ENCODE assay signal across 21 cellular contexts in the genomic region with DNA sequence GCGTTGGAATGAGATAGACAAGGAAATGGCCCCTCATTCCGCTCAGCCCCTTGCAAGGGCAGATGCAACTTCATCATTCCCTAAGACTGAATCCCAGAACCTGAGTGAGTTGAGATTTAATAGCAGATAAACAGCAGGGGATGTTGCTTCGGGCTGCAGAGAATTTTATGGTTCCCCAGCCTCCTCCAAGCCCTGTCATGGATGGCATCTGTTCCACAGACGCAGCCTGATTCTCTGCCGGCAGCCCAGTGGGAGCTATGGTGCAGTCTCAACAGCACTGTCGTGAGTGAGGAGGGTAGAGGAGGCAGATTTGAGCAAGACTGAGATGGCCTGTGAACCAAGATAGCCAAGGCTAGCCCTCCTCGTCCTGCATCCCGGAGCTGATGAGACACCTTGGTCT. TPM values are rescaled to one million over a fixed set of nuclear protein-coding genes. Genes with fewer than 3 reads are reported as not detected.
DNase-seq lines count a peak whose midpoint lies in the region; ATAC-seq and TF ChIP-seq lines count a peak whose summit lies in the region.
"Had no signal": no experiment of that assay in that cellular context is flagged by ENCODE, and none has a peak within 500 bp of the region (broad histone marks: within the 10 kb centered on the region; RNA-seq: fewer than 3 reads in every experiment).

No MANE protein-coding gene starts in this region.

- ATAC-seq in aorta (ENCODE audit: low FRiP score) = no peak
- ATAC-seq in stimulated activated naive CD8-positive, alpha-beta T cell treated with anti-CD3 and anti-CD28 coated beads, Interleukin-15, Interleukin-2, amounts not matched to agents 100 U/mL and 50 U/mL, for 24 hours = no peak
- ATAC-seq: HCT116 had no signal

- peaks cover 2% of the 10 kb centered on the region for H3K9me3 Mint-ChIP-seq in glutamatergic neuron (ENCODE audit: unreplicated experiment)
- H3K9me3 Mint-ChIP-seq: IgD-negative memory B cell had no signal

- H3K4me1 Mint-ChIP-seq in glutamatergic neuron (ENCODE audit: low read depth, unreplicated experiment) = peaks cover 20% of the 10 kb centered on the region
- H3K4me1 Mint-ChIP-seq: IgD-negative memory B cell had no signal

- no peak overlapping the region for H3K4me2 ChIP-seq in SK-N-SH
- H3K4me2 ChIP-seq: BLaER1 treated with 17β-estradiol and CSF1 and Interleukin-3, amounts not matched to agents 10 nM and 100 nM had no signal

- H3F3A ChIP-seq in SK-N-SH (replicated peaks; ENCODE audit: insufficient read depth) = no peaks in the 10 kb centered on the region

- H3K27ac Mint-ChIP-seq in glutamatergic neuron (ENCODE audit: unreplicated experiment) = peak overlapping the region; percentile 64

- H3K4me3 ChIP-seq in SK-N-SH (ENCODE audit: low read depth in 2 of 2, low read length in 1 of 2) (no peak overlapping the region), aorta (ENCODE audit: low read length in 2 of 2) (no peak overlapping the region)
- H3K4me3 ChIP-seq: BLaER1 treated with 17β-estradiol and CSF1 and Interleukin-3, amounts not matched to agents 10 nM and 100 nM had no signal

- WGBS in SK-N-SH (ENCODE audit: low lambda C conversion rate) = 14% methylated on average over 8 of the region's 8 CpGs
- 31 to 32% methylated on average over 8 of the region's 8 CpGs for WGBS in aorta, 2 donors

- H3K4me1 ChIP-seq in SK-N-SH (ENCODE audit: control insufficient read depth in 1 of 2, insufficient read depth in 2 of 2, low read depth in 1 of 2, low read length in 1 of 2) (peaks cover 0 to 46% of the 10 kb centered on the region in 2 experiments; a peak in 3 of 4 replicates), aorta (ENCODE audit: control insufficient read depth in 1 of 2, insufficient read depth in 2 of 2, low read length in 2 of 2) (no peaks in the 10 kb centered on the region)

- POLR2A ChIA-PET in SK-N-SH (lab: Yijun Ruan, JAX) = interaction anchor here (0.9 to 1.0 kb wide), 2 partner anchors 13 to 23 kb away, joined by 3 to 4 read pairs; no protein-coding TSS in a partner anchor

- no peaks in the 10 kb centered on the region for H4K20me1 ChIP-seq in SK-N-SH (ENCODE audit: insufficient read depth)
- H4K20me1 ChIP-seq: BLaER1 treated with 17β-estradiol and CSF1 and Interleukin-3, amounts not matched to agents 10 nM and 100 nM had no signal

- H3K27ac ChIP-seq in SK-N-SH (ENCODE audit: low read depth in 2 of 2, low read length in 1 of 2) = peak overlapping the region in 1 of 2 experiments; percentile 81; a peak in 2 of 4 replicates
- no peak overlapping the region for H3K27ac ChIP-seq in aorta (ENCODE audit: low read depth in 1 of 2, low read length in 2 of 2)
- H3K27ac ChIP-seq: 22Rv1; BLaER1 treated with 17β-estradiol and CSF1 and Interleukin-3, amounts not matched to agents 10 nM and 100 nM; HL-60 had no signal

- H3K9ac ChIP-seq in SK-N-SH = no peak overlapping the region
- H3K9ac ChIP-seq: BLaER1 treated with 17β-estradiol and CSF1 and Interleukin-3, amounts not matched to agents 10 nM and 100 nM had no signal

- TF ChIP-seq EP300 in SK-N-SH (IDR thresholded peaks at IDR 0.05; ENCODE audit: borderline replicate concordance in 1 of 2, low read depth in 1 of 2, low read length in 1 of 2) = peak in 1 of 2 experiments; percentile 90; a peak in 1 of 4 replicates

- no peak overlapping the region for H3K4me3 Mint-ChIP-seq in glutamatergic neuron (ENCODE audit: unreplicated experiment)
- H3K4me3 Mint-ChIP-seq: IgD-negative memory B cell had no signal

- no peak overlapping the region for H2AFZ ChIP-seq in SK-N-SH (ENCODE audit: low read depth)

- DNase-seq in DMS 273 (lab: John Stamatoyannopoulos, UW; ENCODE audit: unreplicated experiment) = peak; percentile 50
- DNase-seq in DMS 273 treated with DMSO at 0.1 percent for 48 hours (lab: John Stamatoyannopoulos, UW) = no peak
- peak; percentile 74 for DNase-seq in SK-N-SH
- DNase-seq in glutamatergic neuron = peak; percentile 54
- DNase-seq in aorta = no peak
- DNase-seq in stimulated activated naive CD8-positive, alpha-beta T cell treated with anti-CD3 and anti-CD28 coated beads, Interleukin-15, Interleukin-2, amounts not matched to agents 100 U/mL and 50 U/mL, for 24 hours = no peak
- no peak for DNase-seq in GF-D8 (lab: John Stamatoyannopoulos, UW)
- DNase-seq in DMS79 treated with DMSO at 0.1 percent for 48 hours (lab: John Stamatoyannopoulos, UW) = no peak
- DNase-seq: Kasumi-1, MM.1S, NCI-H1092 treated with DMSO at 0.1 percent for 48 hours, NCI-H187, NCI-H526 treated with DMSO at 0.1 percent for 48 hours, SIG-M5 had no signal

- no peaks in the 10 kb centered on the region for H3K79me2 ChIP-seq in SK-N-SH (ENCODE audit: insufficient read depth)

- no peaks in the 10 kb centered on the region for H3K9me2 ChIP-seq in SK-N-SH

- TF ChIP-seq RAD21 in SK-N-SH (IDR thresholded peaks at IDR 0.05; ENCODE audit: low read length) = peak; percentile 25; the same call in 1 of the 2 replicates

- no peaks in the 10 kb centered on the region for H3K9me3 ChIP-seq in SK-N-SH
- H3K9me3 ChIP-seq in aorta (ENCODE audit: control insufficient read depth, low read length) = no peaks in the 10 kb centered on the region
- H3K9me3 ChIP-seq: BLaER1 treated with 17β-estradiol and CSF1 and Interleukin-3, amounts not matched to agents 10 nM and 100 nM had no signal

- no peaks in the 10 kb centered on the region for H3K36me3 ChIP-seq in SK-N-SH (replicated peaks in 1 of 2; ENCODE audit: control insufficient read depth in 1 of 2, insufficient read depth in 2 of 2, low read length in 1 of 2)
- H3K36me3 ChIP-seq in aorta (ENCODE audit: control insufficient read depth in 1 of 2, insufficient read depth in 2 of 2, low read length in 1 of 2) = no peaks in the 10 kb centered on the region
- H3K36me3 ChIP-seq: BLaER1 treated with 17β-estradiol and CSF1 and Interleukin-3, amounts not matched to agents 10 nM and 100 nM had no signal

- TF ChIP-seq CTCF in SK-N-SH (IDR thresholded peaks at IDR 0.05) (no peak), glutamatergic neuron (IDR thresholded peaks at IDR 0.05; ENCODE audit: partially characterized antibody, unreplicated experiment) (no peak)

- no peaks in the 10 kb centered on the region for H3K27me3 Mint-ChIP-seq in glutamatergic neuron (ENCODE audit: unreplicated experiment)

- H3K36me3 Mint-ChIP-seq in glutamatergic neuron (ENCODE audit: unreplicated experiment) = peaks cover 8% of the 10 kb centered on the region
- H3K36me3 Mint-ChIP-seq: IgD-negative memory B cell had no signal

- CTCF ChIA-PET in SK-N-SH (lab: Yijun Ruan, JAX) = interaction anchor here (0.7 to 4.6 kb wide), 8 partner anchors 9 to 472 kb away, joined by 3 to 23 read pairs (median 3); no protein-coding TSS in a partner anchor

- intact Hi-C loops in aorta (cut with DNase I) = no loop called here

- H3K27me3 ChIP-seq in SK-N-SH (ENCODE audit: insufficient read depth) (no peaks in the 10 kb centered on the region), aorta (ENCODE audit: control insufficient read depth in 1 of 2, insufficient read depth in 2 of 2, low read length in 1 of 2) (no peaks in the 10 kb centered on the region)
- H3K27me3 ChIP-seq: BLaER1 treated with 17β-estradiol and CSF1 and Interleukin-3, amounts not matched to agents 10 nM and 100 nM had no signal

TF ChIP-seq in SK-N-SH, 30 proteins besides CTCF, POLR2A, EP300 and RAD21:
- TF ChIP-seq RCOR1 (IDR thresholded peaks at IDR 0.05; ENCODE audit: low read length) = peak; percentile 90
- TF ChIP-seq MXI1 (IDR thresholded peaks at IDR 0.05; ENCODE audit: low read depth, low read length) = no peak; the same call in 1 of the 2 replicates
- TF ChIP-seq GATA2 (CRISPR knock-in tag; IDR thresholded peaks at IDR 0.05) = peak; percentile 93
- peak; percentile 65; the same call in 1 of the 2 replicates for TF ChIP-seq FOXJ3 (CRISPR knock-in tag; IDR thresholded peaks at IDR 0.05)
- no peak for TF ChIP-seq RFX5 (IDR thresholded peaks at IDR 0.05; ENCODE audit: low read length)
- TF ChIP-seq, protein P1, sequence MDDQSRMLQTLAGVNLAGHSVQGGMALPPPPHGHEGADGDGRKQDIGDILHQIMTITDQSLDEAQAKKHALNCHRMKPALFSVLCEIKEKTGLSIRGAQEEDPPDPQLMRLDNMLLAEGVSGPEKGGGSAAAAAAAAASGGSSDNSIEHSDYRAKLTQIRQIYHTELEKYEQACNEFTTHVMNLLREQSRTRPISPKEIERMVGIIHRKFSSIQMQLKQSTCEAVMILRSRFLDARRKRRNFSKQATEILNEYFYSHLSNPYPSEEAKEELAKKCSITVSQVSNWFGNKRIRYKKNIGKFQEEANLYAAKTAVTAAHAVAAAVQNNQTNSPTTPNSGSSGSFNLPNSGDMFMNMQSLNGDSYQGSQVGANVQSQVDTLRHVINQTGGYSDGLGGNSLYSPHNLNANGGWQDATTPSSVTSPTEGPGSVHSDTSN (IDR thresholded peaks at IDR 0.05) = no peak
- peak; percentile 84 for TF ChIP-seq CHD2 (IDR thresholded peaks at IDR 0.05; ENCODE audit: low read length, partially characterized antibody)
- no peak for TF ChIP-seq FOXM1 (IDR thresholded peaks at IDR 0.05; ENCODE audit: low read depth)
- peak; percentile 25; the same call in 1 of the 2 replicates for TF ChIP-seq TCF12 (IDR thresholded peaks at IDR 0.05)
TF ChIP-seq in SK-N-SH: peak in this region for 5.

RNA-seq across cellular contexts. Expression of a gene that starts 48.9 kb away (rescaled TPM):
- polyA plus RNA-seq in SK-N-SH (2012; rRNA removed) (not detected in 2 replicates), aorta (1 to 10 TPM in 1 of 2 donors, not detected in 1; 3.3 TPM)
- 0.12 TPM in 1 of 2 replicates, not detected in the other for polyA plus RNA-seq in SK-N-SH (2012; cell fraction: cytosol; rRNA removed)
- 0.11 and 0.15 TPM in 2 replicates for polyA plus RNA-seq in SK-N-SH (2012; cell fraction: nucleus; rRNA removed)
- total RNA-seq in glutamatergic neuron (ENCODE audit: unreplicated experiment) (not detected), aorta (not detected)
- total RNA-seq: Daoy, RPMI7951 had no signal
- polyA plus RNA-seq: IgD-negative memory B cell had no signal

Comparison
In these comparisons a context has a peak if more than half of its experiments do, and no peak if none do; other contexts are left out.
1. DNase-seq: peak in DMS 273 (single experiment), SK-N-SH (single experiment) and glutamatergic neuron (single experiment); none in DMS 273 treated with DMSO at 0.1 percent for 48 hours (single experiment), aorta (0 of 2), stimulated activated naive CD8-positive, alpha-beta T cell treated with anti-CD3 and anti-CD28 coated beads, Interleukin-15, Interleukin-2, amounts not matched to agents 100 U/mL and 50 U/mL, for 24 hours (single experiment), GF-D8 (single experiment) and DMS79 treated with DMSO at 0.1 percent for 48 hours (single experiment).